ENCODE assay signal across 10 cellular contexts in the genomic region with DNA sequence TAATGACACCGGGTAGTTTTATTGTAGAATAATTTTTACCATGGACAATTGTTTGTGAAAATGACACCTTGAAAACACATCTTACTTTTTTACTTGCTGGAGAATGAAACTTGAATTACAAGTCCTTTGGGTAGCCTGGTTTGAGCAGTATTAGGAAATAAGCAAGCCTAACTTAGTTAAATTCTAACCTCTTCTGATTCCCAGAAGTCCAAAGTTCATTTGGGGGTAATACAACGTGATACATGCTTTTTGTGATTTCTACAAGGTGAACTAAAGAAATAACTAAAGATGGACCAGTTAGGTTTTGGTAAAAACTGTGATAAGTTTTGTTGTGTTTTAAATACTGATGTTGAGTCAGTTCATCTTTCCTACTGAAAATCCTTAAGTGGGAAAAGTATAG.
A peak's percentile ranks its signal among the peaks of the same experiment; 100 is the strongest.
DNase-seq lines count a peak whose midpoint lies in the region; ATAC-seq lines count a peak whose summit lies in the region.
"Had no signal": no experiment of that assay in that cellular context is flagged by ENCODE, and none has a peak within 500 bp of the region (broad histone marks: within the 10 kb centered on the region; RNA-seq: fewer than 3 reads in every experiment).

No MANE protein-coding gene starts in this region.

- peak overlapping the region; percentile 83 for H3K4me3 Mint-ChIP-seq in activated naive CD8-positive, alpha-beta T cell treated with anti-CD3 and anti-CD28 coated beads for 36 hours
- peak overlapping the region; percentile 80 for H3K4me3 Mint-ChIP-seq in stimulated activated memory B cell treated with anti-CD40 and anti-IgM and Interleukin-4, amounts not matched to agents 10 μg/mL and 1 μg/mL and 100 μg/mL, for 72 hours

- H3K4me1 Mint-ChIP-seq in activated naive CD8-positive, alpha-beta T cell treated with anti-CD3 and anti-CD28 coated beads for 36 hours, result peaks cover 14% of the 10 kb centered on the region
- H3K4me1 Mint-ChIP-seq in stimulated activated memory B cell treated with anti-CD40 and anti-IgM and Interleukin-4, amounts not matched to agents 10 μg/mL and 1 μg/mL and 100 μg/mL, for 72 hours, result peaks cover 19% of the 10 kb centered on the region

- DNase-seq in DMS53 (lab: John Stamatoyannopoulos, UW) (peak; percentile 3), DMS53 treated with DMSO at 0.1 percent for 48 hours (lab: John Stamatoyannopoulos, UW; ENCODE audit: unreplicated experiment) (no peak), left kidney (ENCODE audit: low read depth, low spot score) (peak; percentile 24), cortex of kidney (lab: John Stamatoyannopoulos, UW) (no peak), NCI-H2171 (lab: John Stamatoyannopoulos, UW) (no peak), NCI-H748 treated with DMSO at 0.1 percent for 48 hours (lab: John Stamatoyannopoulos, UW) (no peak)
- no peak for DNase-seq in activated naive CD8-positive, alpha-beta T cell treated with anti-CD3 and anti-CD28 coated beads for 36 hours
- DNase-seq: 8988T, NCI-H1092 treated with DMSO at 0.1 percent for 48 hours had no signal

- no peaks in the 10 kb centered on the region for H3K9me3 Mint-ChIP-seq in activated naive CD8-positive, alpha-beta T cell treated with anti-CD3 and anti-CD28 coated beads for 36 hours
- H3K9me3 Mint-ChIP-seq in stimulated activated memory B cell treated with anti-CD40 and anti-IgM and Interleukin-4, amounts not matched to agents 10 μg/mL and 1 μg/mL and 100 μg/mL, for 72 hours, result no peaks in the 10 kb centered on the region

- H3K36me3 Mint-ChIP-seq in activated naive CD8-positive, alpha-beta T cell treated with anti-CD3 and anti-CD28 coated beads for 36 hours, result peaks cover 7% of the 10 kb centered on the region
- H3K36me3 Mint-ChIP-seq in stimulated activated memory B cell treated with anti-CD40 and anti-IgM and Interleukin-4, amounts not matched to agents 10 μg/mL and 1 μg/mL and 100 μg/mL, for 72 hours, result peaks cover 5% of the 10 kb centered on the region

- no peak for ATAC-seq in stimulated activated memory B cell treated with anti-CD40 and anti-IgM and Interleukin-4, amounts not matched to agents 10 μg/mL and 1 μg/mL and 100 μg/mL, for 72 hours

- no peak overlapping the region for H3K27ac Mint-ChIP-seq in activated naive CD8-positive, alpha-beta T cell treated with anti-CD3 and anti-CD28 coated beads for 36 hours
- H3K27ac Mint-ChIP-seq in stimulated activated memory B cell treated with anti-CD40 and anti-IgM and Interleukin-4, amounts not matched to agents 10 μg/mL and 1 μg/mL and 100 μg/mL, for 72 hours, result peak overlapping the region; percentile 70

- H3K27me3 Mint-ChIP-seq in activated naive CD8-positive, alpha-beta T cell treated with anti-CD3 and anti-CD28 coated beads for 36 hours, result peaks cover 24% of the 10 kb centered on the region
- H3K27me3 Mint-ChIP-seq in stimulated activated memory B cell treated with anti-CD40 and anti-IgM and Interleukin-4, amounts not matched to agents 10 μg/mL and 1 μg/mL and 100 μg/mL, for 72 hours, result peaks cover 14% of the 10 kb centered on the region

Comparison
In these comparisons a context has a peak if more than half of its experiments do, and no peak if none do; other contexts are left out.
1. DNase-seq: peak in DMS53 (single experiment) and left kidney (single experiment); none in DMS53 treated with DMSO at 0.1 percent for 48 hours (single experiment), activated naive CD8-positive, alpha-beta T cell treated with anti-CD3 and anti-CD28 coated beads for 36 hours (single experiment), cortex of kidney (single experiment), NCI-H2171 (single experiment) and NCI-H748 treated with DMSO at 0.1 percent for 48 hours (single experiment).